ENCODE assay signal across 38 cellular contexts in genomic region chr18:59477849-59478248, GRCh38.
"Had no signal": no experiment of that assay in that cellular context is flagged by ENCODE, and none has a peak within 500 bp of the region (broad histone marks: within the 10 kb centered on the region; RNA-seq: fewer than 3 reads in every experiment).

No MANE protein-coding gene starts in this region.

- H3K27me3 Mint-ChIP-seq: activated naive CD4-positive, alpha-beta T cell treated with anti-CD3 and anti-CD28 coated beads, Interleukin-2, amount 10 ng/mL, durations not matched to agents 7 days and 5 days had no signal

- H3K4me3 ChIP-seq: adrenal gland, ascending aorta, body of pancreas, breast epithelium, cardiac muscle cell had no signal

- H3K4me3 Mint-ChIP-seq: activated naive CD4-positive, alpha-beta T cell treated with anti-CD3 and anti-CD28 coated beads for 36 hours; activated naive CD4-positive, alpha-beta T cell treated with anti-CD3 and anti-CD28 coated beads, Interleukin-2, amount 10 ng/mL, durations not matched to agents 7 days and 5 days; activated naive CD4-positive, alpha-beta T cell treated with anti-CD3 and anti-CD28 coated beads, Interleukin-2, amount 50 U/mL, for 24 hours; activated naive CD8-positive, alpha-beta T cell; activated naive CD8-positive, alpha-beta T cell treated with anti-CD3 and anti-CD28 coated beads for 36 hours; activated naive CD8-positive, alpha-beta T cell treated with anti-CD3 and anti-CD28 coated beads, Interleukin-2, amount 10 ng/mL, durations not matched to agents 7 days and 5 days; activated naive CD8-positive, alpha-beta T cell treated with anti-CD3 and anti-CD28 coated beads, Interleukin-2, amount 50 U/mL, for 24 hours; activated T-cell treated with anti-CD3 and anti-CD28 coated beads, Interleukin-2, amount 50 U/mL, for 24 hours; activated T-cell treated with anti-CD3 and anti-CD28 coated beads, Interleukin-2, amount 50 U/mL, for 4 hours; activated T-cell treated with anti-CD3 and anti-CD28 coated beads, Interleukin-2, amount 50 U/mL, for 72 hours; activated T-helper 1 cell treated with anti-CD3 and anti-CD28 coated beads, Interleukin-12 subunit alpha, Interleukin-12 subunit beta, Interleukin-2, Interleukin-4 antibody, amounts not matched to agents 30 ng/mL and 10 ng/mL and 1 ng/mL, durations not matched to agents 14 hours and 24 hours and 36 hours; activated T-helper 17 cell treated with anti-CD3 and anti-CD28 coated beads, Interleukin-2, amount 50 U/mL, for 72 hours; brain; central memory CD8-positive, alpha-beta T cell had no signal

- H3K27ac ChIP-seq: adrenal gland, ascending aorta, body of pancreas, brain microvascular endothelial cell, breast epithelium, cardiac muscle cell had no signal

- H3K27ac Mint-ChIP-seq: activated naive CD4-positive, alpha-beta T cell treated with anti-CD3 and anti-CD28 coated beads for 36 hours; activated naive CD4-positive, alpha-beta T cell treated with anti-CD3 and anti-CD28 coated beads, Interleukin-2, amount 10 ng/mL, durations not matched to agents 7 days and 5 days; activated naive CD4-positive, alpha-beta T cell treated with anti-CD3 and anti-CD28 coated beads, Interleukin-2, amount 50 U/mL, for 24 hours; activated naive CD4-positive, alpha-beta T cell treated with anti-CD3 and anti-CD28 coated beads, Interleukin-2, amount 50 U/mL, for 72 hours; activated naive CD8-positive, alpha-beta T cell; activated naive CD8-positive, alpha-beta T cell treated with anti-CD3 and anti-CD28 coated beads for 36 hours; activated naive CD8-positive, alpha-beta T cell treated with anti-CD3 and anti-CD28 coated beads, Interleukin-2, amount 10 ng/mL, durations not matched to agents 7 days and 5 days; activated naive CD8-positive, alpha-beta T cell treated with anti-CD3 and anti-CD28 coated beads, Interleukin-2, amount 50 U/mL, for 24 hours; activated T-cell treated with anti-CD3 and anti-CD28 coated beads, Interleukin-2, amount 50 U/mL, for 24 hours; activated T-cell treated with anti-CD3 and anti-CD28 coated beads, Interleukin-2, amount 50 U/mL, for 72 hours; activated T-helper 1 cell treated with anti-CD3 and anti-CD28 coated beads, Interleukin-12 subunit alpha, Interleukin-12 subunit beta, Interleukin-2, Interleukin-4 antibody, amounts not matched to agents 30 ng/mL and 10 ng/mL and 1 ng/mL, durations not matched to agents 14 hours and 24 hours and 36 hours; activated T-helper 17 cell treated with anti-CD3 and anti-CD28 coated beads, Interleukin-2, amount 50 U/mL, for 72 hours; activated T-helper 2 cell treated with anti-CD3 and anti-CD28 coated beads, Interferon-gamma antibody, Interleukin-2, Interleukin-4, amounts not matched to agents 10 μg/mL and 5 μg/mL and 100 μg/mL, durations not matched to agents 14 hours and 24 hours and 36 hours had no signal

- H3K27me3 ChIP-seq: adrenal gland, ascending aorta, body of pancreas, brain microvascular endothelial cell, breast epithelium, cardiac muscle cell had no signal

- DNase-seq: activated effector memory CD4-positive, alpha-beta T cell treated with anti-CD3 and anti-CD28 coated beads, Interleukin-2, amount 50 U/mL, for 16 hours; activated effector memory CD4-positive, alpha-beta T cell treated with Interleukin-2 at 50 U/mL for 16 hours; activated gamma-delta T cell; activated gamma-delta T cell treated with Interleukin-2 at 50 U/mL for 16 hours; activated naive CD4-positive, alpha-beta T cell; activated naive CD4-positive, alpha-beta T cell treated with anti-CD3 and anti-CD28 coated beads for 36 hours; activated naive CD4-positive, alpha-beta T cell treated with anti-CD3 and anti-CD28 coated beads, Interleukin-2, amount 10 ng/mL, durations not matched to agents 7 days and 5 days; activated naive CD4-positive, alpha-beta T cell treated with anti-CD3 and anti-CD28 coated beads, Interleukin-2, amount 50 U/mL, for 16 hours; activated naive CD4-positive, alpha-beta T cell treated with Interleukin-2 at 50 U/mL for 16 hours; activated naive CD8-positive, alpha-beta T cell treated with anti-CD3 and anti-CD28 coated beads for 36 hours; activated naive CD8-positive, alpha-beta T cell treated with anti-CD3 and anti-CD28 coated beads, Interleukin-2, amount 10 ng/mL, durations not matched to agents 7 days and 5 days; activated naive CD8-positive, alpha-beta T cell treated with anti-CD3 and anti-CD28 coated beads, Interleukin-2, amount 50 U/mL, for 24 hours; activated T-cell treated with anti-CD3 and anti-CD28 coated beads, Interleukin-2, amount 50 U/mL, for 24 hours; activated T-cell treated with anti-CD3 and anti-CD28 coated beads, Interleukin-2, amount 50 U/mL, for 4 hours; activated T-cell treated with anti-CD3 and anti-CD28 coated beads, Interleukin-2, amount 50 U/mL, for 48 hours; activated T-cell treated with anti-CD3 and anti-CD28 coated beads, Interleukin-2, amount 50 U/mL, for 72 hours; adrenal gland; amniotic stem cell; amygdala; anterior cingulate cortex; aorta; body of pancreas; brain microvascular endothelial cell; caudate nucleus; central memory CD4-positive, alpha-beta T cell; cerebellar nuclear complex had no signal

- FAIRE-seq: astrocyte had no signal

- H3K4me1 ChIP-seq: adrenal gland, ascending aorta, body of pancreas, breast epithelium had no signal

- H3K9me3 ChIP-seq: adrenal gland, ascending aorta, body of pancreas, breast epithelium had no signal

- ATAC-seq: activated naive CD4-positive, alpha-beta T cell treated with anti-CD3 and anti-CD28 coated beads, Interleukin-2, amount 50 U/mL, for 72 hours; activated naive CD8-positive, alpha-beta T cell treated with anti-CD3 and anti-CD28 coated beads, Interleukin-2, amount 50 U/mL, for 24 hours; activated T-cell treated with anti-CD3 and anti-CD28 coated beads, Interleukin-2, amount 50 U/mL, for 4 hours; activated T-cell treated with anti-CD3 and anti-CD28 coated beads, Interleukin-2, amount 50 U/mL, for 72 hours; activated T-helper 17 cell treated with anti-CD3 and anti-CD28 coated beads, Interleukin-2, amount 50 U/mL, for 72 hours; body of pancreas had no signal

- H3K36me3 ChIP-seq: adrenal gland, ascending aorta, brain microvascular endothelial cell, breast epithelium, cardiac muscle cell had no signal

- H3K4me1 Mint-ChIP-seq: activated naive CD4-positive, alpha-beta T cell treated with anti-CD3 and anti-CD28 coated beads, Interleukin-2, amount 10 ng/mL, durations not matched to agents 7 days and 5 days; activated naive CD4-positive, alpha-beta T cell treated with anti-CD3 and anti-CD28 coated beads, Interleukin-2, amount 50 U/mL, for 24 hours; activated naive CD8-positive, alpha-beta T cell treated with anti-CD3 and anti-CD28 coated beads for 36 hours; activated naive CD8-positive, alpha-beta T cell treated with anti-CD3 and anti-CD28 coated beads, Interleukin-2, amount 10 ng/mL, durations not matched to agents 7 days and 5 days; activated naive CD8-positive, alpha-beta T cell treated with anti-CD3 and anti-CD28 coated beads, Interleukin-2, amount 50 U/mL, for 24 hours; activated T-helper 17 cell treated with anti-CD3 and anti-CD28 coated beads, Interleukin-2, amount 50 U/mL, for 72 hours; central memory CD8-positive, alpha-beta T cell had no signal

- H3K9me3 Mint-ChIP-seq: activated naive CD4-positive, alpha-beta T cell treated with anti-CD3 and anti-CD28 coated beads, Interleukin-2, amount 10 ng/mL, durations not matched to agents 7 days and 5 days; activated naive CD8-positive, alpha-beta T cell treated with anti-CD3 and anti-CD28 coated beads, Interleukin-2, amount 10 ng/mL, durations not matched to agents 7 days and 5 days; activated naive CD8-positive, alpha-beta T cell treated with anti-CD3 and anti-CD28 coated beads, Interleukin-2, amount 50 U/mL, for 24 hours; activated T-cell treated with anti-CD3 and anti-CD28 coated beads, Interleukin-2, amount 50 U/mL, for 24 hours; activated T-helper 1 cell treated with anti-CD3 and anti-CD28 coated beads, Interleukin-12 subunit alpha, Interleukin-12 subunit beta, Interleukin-2, Interleukin-4 antibody, amounts not matched to agents 30 ng/mL and 10 ng/mL and 1 ng/mL, durations not matched to agents 14 hours and 24 hours and 36 hours; central memory CD8-positive, alpha-beta T cell had no signal

- H3K36me3 Mint-ChIP-seq: activated naive CD4-positive, alpha-beta T cell treated with anti-CD3 and anti-CD28 coated beads, Interleukin-2, amount 10 ng/mL, durations not matched to agents 7 days and 5 days; activated naive CD8-positive, alpha-beta T cell; activated naive CD8-positive, alpha-beta T cell treated with anti-CD3 and anti-CD28 coated beads for 36 hours; activated naive CD8-positive, alpha-beta T cell treated with anti-CD3 and anti-CD28 coated beads, Interleukin-2, amount 10 ng/mL, durations not matched to agents 7 days and 5 days; brain had no signal
